ENCODE assay signal across 8 cellular contexts in the genomic region with DNA sequence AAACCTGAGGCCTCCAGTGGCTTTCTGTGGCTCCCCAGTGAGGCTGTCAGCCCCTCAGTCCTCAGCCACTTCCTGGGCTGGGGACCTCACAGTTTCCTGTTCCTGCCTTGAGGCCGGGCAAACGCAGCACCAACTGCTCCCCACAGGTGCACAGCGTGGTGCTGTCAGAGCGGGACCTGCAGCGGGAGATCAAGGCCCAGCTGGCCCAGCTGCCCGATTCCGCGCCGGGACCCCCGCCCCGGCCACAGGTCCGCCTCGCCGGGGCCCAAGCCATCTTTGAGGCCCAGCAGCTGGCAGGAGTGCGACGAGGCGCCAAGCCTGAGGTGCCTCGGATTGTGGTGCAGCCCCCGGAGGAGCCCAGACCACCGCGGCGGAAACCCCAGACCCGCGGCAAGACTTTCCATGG.
DNase-seq lines count a peak whose midpoint lies in the region; ATAC-seq and TF ChIP-seq lines count a peak whose summit lies in the region.

No MANE protein-coding gene starts in this region.

- in situ Hi-C loops in KBM-7 (cut with MboI; ENCODE audit: low pct_unique_long_range_greater_than_20kb, low sequenced_read_pairs), result no loop called here

- peak; percentile 60 for DNase-seq in KBM-7
- DNase-seq in activated effector memory CD4-positive, alpha-beta T cell treated with anti-CD3 and anti-CD28 coated beads, Interleukin-2, amount 50 U/mL, for 16 hours, result peak; percentile 88
- peak; percentile 56 for DNase-seq in stimulated activated CD8-positive, alpha-beta memory T cell treated with anti-CD3 and anti-CD28 coated beads, Interleukin-12 subunit alpha, Interleukin-12 subunit beta, amount 100 ng/mL, for 1 hour (ENCODE audit: low read depth)

- ATAC-seq in GM18867 (IDR thresholded peaks at IDR 0.05; ENCODE audit: unreplicated experiment) (peak; percentile 55), SK-N-SH treated with all-trans-retinoic acid at 6 μM for 48 hours (no peak), HG03442 (IDR thresholded peaks at IDR 0.05; ENCODE audit: unreplicated experiment) (no peak), HG03520 (IDR thresholded peaks at IDR 0.05; ENCODE audit: unreplicated experiment) (no peak), HG03457 (IDR thresholded peaks at IDR 0.05; ENCODE audit: unreplicated experiment) (no peak)

TF ChIP-seq in SK-N-SH treated with all-trans-retinoic acid at 6 μM for 48 hours, 23 proteins besides CTCF, POLR2A, EP300 and RAD21:
- TF ChIP-seq ISL1 (CRISPR knock-in tag; IDR thresholded peaks at IDR 0.05) (no peak), PATZ1 (CRISPR knock-in tag; IDR thresholded peaks at IDR 0.05; ENCODE audit: borderline replicate concordance) (no peak), TOX (CRISPR knock-in tag; IDR thresholded peaks at IDR 0.05; ENCODE audit: borderline replicate concordance) (no peak), POU6F1 (CRISPR knock-in tag; IDR thresholded peaks at IDR 0.05; ENCODE audit: borderline replicate concordance, low read depth) (no peak), TCF4 (CRISPR knock-in tag; IDR thresholded peaks at IDR 0.05; ENCODE audit: borderline replicate concordance) (no peak), CSDC2 (CRISPR knock-in tag; IDR thresholded peaks at IDR 0.05) (no peak)
- TF ChIP-seq, protein P1, sequence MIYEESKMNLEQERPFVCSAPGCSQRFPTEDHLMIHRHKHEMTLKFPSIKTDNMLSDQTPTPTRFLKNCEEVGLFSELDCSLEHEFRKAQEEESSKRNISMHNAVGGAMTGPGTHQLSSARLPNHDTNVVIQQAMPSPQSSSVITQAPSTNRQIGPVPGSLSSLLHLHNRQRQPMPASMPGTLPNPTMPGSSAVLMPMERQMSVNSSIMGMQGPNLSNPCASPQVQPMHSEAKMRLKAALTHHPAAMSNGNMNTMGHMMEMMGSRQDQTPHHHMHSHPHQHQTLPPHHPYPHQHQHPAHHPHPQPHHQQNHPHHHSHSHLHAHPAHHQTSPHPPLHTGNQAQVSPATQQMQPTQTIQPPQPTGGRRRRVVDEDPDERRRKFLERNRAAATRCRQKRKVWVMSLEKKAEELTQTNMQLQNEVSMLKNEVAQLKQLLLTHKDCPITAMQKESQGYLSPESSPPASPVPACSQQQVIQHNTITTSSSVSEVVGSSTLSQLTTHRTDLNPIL (CRISPR knock-in tag; IDR thresholded peaks at IDR 0.05; ENCODE audit: low read depth), result no peak
